ENCODE assay signal across 8 cellular contexts in the genomic region with DNA sequence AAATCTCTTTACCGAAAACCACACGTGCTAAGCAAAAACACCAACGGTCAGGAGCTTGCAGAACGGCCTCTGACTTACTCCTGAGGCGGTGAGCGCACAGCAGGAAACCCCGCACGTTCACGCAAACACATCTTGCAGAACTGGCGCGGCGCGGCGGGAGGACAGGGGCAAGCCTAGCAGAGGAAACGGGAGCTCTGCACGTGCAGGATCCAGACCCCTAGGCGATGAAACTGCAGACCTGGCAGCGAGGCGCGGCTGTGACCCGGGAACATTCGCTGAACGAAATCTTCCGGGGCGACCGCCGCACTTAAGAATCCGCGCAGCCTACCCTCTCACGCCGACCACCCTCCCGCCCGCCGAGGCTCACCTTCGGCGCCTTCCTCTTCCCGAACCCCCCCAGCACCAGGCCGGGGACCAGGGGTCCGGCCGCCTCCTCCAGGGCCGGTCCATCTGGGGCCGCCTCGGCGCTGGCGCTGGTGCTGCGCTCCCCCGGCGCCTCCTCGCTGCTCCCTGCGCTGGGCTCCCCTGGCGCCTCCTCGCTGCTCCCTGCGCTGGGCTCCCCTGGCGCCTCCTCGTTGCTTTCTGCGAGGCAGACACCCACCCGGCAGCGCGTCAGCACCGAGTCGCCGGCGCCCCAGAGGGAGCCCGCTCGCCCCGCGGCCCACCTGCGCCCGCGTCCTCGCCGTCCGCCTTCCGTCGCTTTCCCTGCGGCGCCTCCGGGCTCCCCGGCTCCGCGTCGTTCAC. TPM values are rescaled to one million over a fixed set of nuclear protein-coding genes. Genes with fewer than 3 reads are reported as not detected.
A peak's percentile ranks its signal among the peaks of the same experiment; 100 is the strongest.
DNase-seq lines count a peak whose midpoint lies in the region; ATAC-seq, FAIRE-seq and TF ChIP-seq lines count a peak whose summit lies in the region.

No MANE protein-coding gene starts in this region.

- H4K20me1 ChIP-seq in OCI-LY1 (ENCODE audit: insufficient read depth, low read length) = no peaks in the 10 kb centered on the region

- no peak overlapping the region for H2BK5ac ChIP-seq in mesendoderm (ENCODE audit: low read length)

- no peak overlapping the region for H3K23ac ChIP-seq in mesendoderm (ENCODE audit: low read length)

- FAIRE-seq in bronchial epithelial cell (lab: Jason Lieb, UNC) = no peak

- H2AK5ac ChIP-seq in mesendoderm (ENCODE audit: low read length) = no peak overlapping the region

- H3K4me1 ChIP-seq in HAP-1 (0 out of 2 replicates have a peak, but pooled peaks cover 3% of the 10 kb centered on the region), OCI-LY1 (ENCODE audit: insufficient read depth, low read length, severe bottlenecking) (peaks cover 21% of the 10 kb centered on the region), mesendoderm (ENCODE audit: control insufficient read depth, low read depth, low read length) (peaks cover 2% of the 10 kb centered on the region), vagina (peaks cover 31% of the 10 kb centered on the region)

- H3K9me2 ChIP-seq in OCI-LY1 (ENCODE audit: low read depth, low read length) = no peaks in the 10 kb centered on the region

- H3K27me3 ChIP-seq in HAP-1 (ENCODE audit: low read depth) (no peaks in the 10 kb centered on the region), OCI-LY1 (ENCODE audit: insufficient read depth, low read length) (no peaks in the 10 kb centered on the region), bronchial epithelial cell (ENCODE audit: control insufficient read depth, insufficient read depth, low read length) (no peaks in the 10 kb centered on the region), mesendoderm (ENCODE audit: insufficient read depth, low read length, poor library complexity) (no peaks in the 10 kb centered on the region), vagina (no peaks in the 10 kb centered on the region)

- H3K56ac ChIP-seq in mesendoderm (ENCODE audit: low read length) = peak overlapping the region; percentile 86

- no peak for TF ChIP-seq POLR2A in vagina (IDR thresholded peaks at IDR 0.05)

- H3K79me1 ChIP-seq in mesendoderm (ENCODE audit: low read length) = peaks cover 24% of the 10 kb centered on the region

- intact Hi-C loops in vagina (cut with DNase I) = no loop called here

- H3F3A ChIP-seq in OCI-LY1 (ENCODE audit: insufficient read depth, low read length) = no peaks in the 10 kb centered on the region

- H3K27ac ChIP-seq in OCI-LY1 (ENCODE audit: low read depth, low read length, poor library complexity, severe bottlenecking) (peak overlapping the region; percentile 23), mesendoderm (ENCODE audit: low read depth, low read length) (no peak overlapping the region), vagina (peak overlapping the region; percentile 39)

- no peak overlapping the region for H2AFZ ChIP-seq in OCI-LY1 (ENCODE audit: low read length)

- WGBS in mesendoderm (ENCODE audit: extremely low coverage, insufficient coverage, low lambda C conversion rate) = no CpG with 5 or more reads among the region's 82 CpGs

- H3K79me2 ChIP-seq in OCI-LY1 (ENCODE audit: insufficient read depth, low read length) (peaks cover 30% of the 10 kb centered on the region), mesendoderm (ENCODE audit: control insufficient read depth, insufficient read depth, low read length) (peaks cover 27% of the 10 kb centered on the region)

- in situ Hi-C loops in HAP-1 (cut with MboI; ENCODE audit: low sequenced_read_pairs) = no loop called here

- H2BK15ac ChIP-seq in mesendoderm (replicated peaks; ENCODE audit: low read depth) = no peak overlapping the region

- H4K5ac ChIP-seq in mesendoderm (ENCODE audit: low read length) = no peak overlapping the region

- DNase-seq in HAP-1 (ENCODE audit: low spot score in 2 of 2) (no peak), bronchial epithelial cell (ENCODE audit: low read depth) (no peak), mesendoderm (no peak), vagina (ENCODE audit: extremely low spot score in 2 of 2) (no peak), middle frontal gyrus (ENCODE audit: extremely low spot score, low spot score) (no peak), NCI-H524 (lab: John Stamatoyannopoulos, UW) (no peak)

- H3K9ac ChIP-seq in OCI-LY1 (ENCODE audit: low read length) (peak overlapping the region; percentile 94), mesendoderm (ENCODE audit: low read length) (peak overlapping the region; percentile 67)

- no peak overlapping the region for H2BK120ac ChIP-seq in mesendoderm (ENCODE audit: low read depth, low read length)

- H3K36me3 ChIP-seq in HAP-1 (replicated peaks) (peaks cover 56% of the 10 kb centered on the region), OCI-LY1 (ENCODE audit: insufficient read depth, low read length) (peaks cover 59% of the 10 kb centered on the region), bronchial epithelial cell (ENCODE audit: control insufficient read depth, insufficient read depth, low read length) (peaks cover 38% of the 10 kb centered on the region), mesendoderm (ENCODE audit: control insufficient read depth, insufficient read depth, low read length) (peaks cover 6% of the 10 kb centered on the region), vagina (peaks cover 0 to 39% of the 10 kb centered on the region in 2 donors)

- H3K4me2 ChIP-seq in OCI-LY1 (ENCODE audit: low read length) = peak overlapping the region; percentile 98
- H3K4me2 ChIP-seq in mesendoderm (ENCODE audit: low read length) = peak overlapping the region; percentile 64

- peak overlapping the region; percentile 66 for H3K4ac ChIP-seq in mesendoderm (ENCODE audit: low read depth, low read length)

- peak; percentile 9 for ATAC-seq in GM18508 (IDR thresholded peaks at IDR 0.05; ENCODE audit: insufficient read depth, unreplicated experiment)

- no peak for TF ChIP-seq CTCF in OCI-LY1 (IDR thresholded peaks at IDR 0.05; ENCODE audit: low read length)
- no peak for TF ChIP-seq CTCF in bronchial epithelial cell (IDR thresholded peaks at IDR 0.05; ENCODE audit: insufficient read depth, low read length, severe bottlenecking)
- TF ChIP-seq CTCF in vagina (IDR thresholded peaks at IDR 0.05) = no peak

- no peak overlapping the region for H3K18ac ChIP-seq in mesendoderm (ENCODE audit: low read length)

- H4K8ac ChIP-seq in mesendoderm (ENCODE audit: low read depth, low read length) = peak overlapping the region; percentile 43

- peak overlapping the region; percentile 57 for H3K4me3 ChIP-seq in HAP-1
- H3K4me3 ChIP-seq in OCI-LY1 (ENCODE audit: low read depth, low read length, poor library complexity, severe bottlenecking) = peak overlapping the region; percentile 96
- peak overlapping the region; percentile 98 for H3K4me3 ChIP-seq in bronchial epithelial cell (ENCODE audit: low read depth, low read length)
- H3K4me3 ChIP-seq in mesendoderm (ENCODE audit: low read length) = peak overlapping the region; percentile 66
- peak overlapping the region; percentile 81 to 87 for H3K4me3 ChIP-seq in vagina

- H3K9me3 ChIP-seq in HAP-1 (no peaks in the 10 kb centered on the region), OCI-LY1 (ENCODE audit: low read length) (no peaks in the 10 kb centered on the region), vagina (no peaks in the 10 kb centered on the region)

RNA-seq across cellular contexts. Expression of a gene that starts 0.6 kb away (rescaled TPM):
- total RNA-seq in bronchial epithelial cell = 9.0 and 10.0 TPM in 2 replicates
- polyA plus RNA-seq in mesendoderm (2013, experiment 1 of 2) = 11.8 TPM
- 10.3 TPM for polyA plus RNA-seq in mesendoderm (2013, experiment 2 of 2)
- 11.3 TPM for total RNA-seq in vagina

RNA-seq across cellular contexts. Expression of a gene that starts 0.8 kb away (rescaled TPM):
- 10.0 and 11.4 TPM in 2 replicates for total RNA-seq in bronchial epithelial cell
- polyA plus RNA-seq in mesendoderm (2013, experiment 1 of 2) = 47.8 TPM
- polyA plus RNA-seq in mesendoderm (2013, experiment 2 of 2) = 47.2 TPM
- total RNA-seq in vagina = 13.0 TPM
